Comparison of ENCODE assay signal across 33 cellular contexts in the genomic region with DNA sequence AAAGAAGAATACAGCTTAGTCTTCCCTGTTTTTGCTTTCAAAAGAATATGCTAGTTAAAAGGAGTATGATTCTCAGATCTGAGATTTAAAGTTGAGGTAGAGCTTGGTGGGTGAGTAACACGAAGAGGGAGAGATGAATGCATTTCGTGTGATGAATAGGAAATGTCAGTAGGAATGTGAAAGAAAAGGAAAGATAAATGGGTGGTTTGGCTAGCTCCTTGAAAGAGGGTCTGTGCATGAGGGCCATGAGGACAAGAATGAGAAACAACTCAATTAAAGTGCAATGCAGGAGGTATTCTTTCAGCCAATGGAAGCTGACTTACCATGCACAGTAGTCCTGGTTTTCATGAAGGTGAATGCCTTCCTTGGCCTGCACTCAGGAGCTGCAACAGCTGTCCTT.
"Had no signal": no experiment of that assay in that cellular context is flagged by ENCODE, and none has a peak within 500 bp of the region (broad histone marks: within the 10 kb centered on the region; RNA-seq: fewer than 3 reads in every experiment).

No MANE protein-coding gene starts in this region.

- H3K27ac Mint-ChIP-seq: activated B cell treated with CpG ODN at 0.5 μM for 24 hours; activated CD4-positive, alpha-beta memory T cell treated with anti-CD3 and anti-CD28 coated beads for 36 hours; activated CD4-positive, alpha-beta T cell treated with anti-CD3 and anti-CD28 coated beads, Interleukin-2, amount 10 ng/mL, durations not matched to agents 24 days and 14 days; activated CD8-positive, alpha-beta T cell treated with anti-CD3 and anti-CD28 coated beads for 36 hours; activated naive CD4-positive, alpha-beta T cell treated with anti-CD3 and anti-CD28 coated beads for 36 hours; activated naive CD4-positive, alpha-beta T cell treated with anti-CD3 and anti-CD28 coated beads, Interleukin-2, amount 50 U/mL, for 72 hours; activated naive CD8-positive, alpha-beta T cell treated with anti-CD3 and anti-CD28 coated beads for 36 hours; activated T-cell treated with anti-CD3 and anti-CD28 coated beads, Interleukin-2, amount 50 U/mL, for 72 hours; activated T-helper 1 cell treated with anti-CD3 and anti-CD28 coated beads, Interleukin-12 subunit alpha, Interleukin-12 subunit beta, Interleukin-2, Interleukin-4 antibody, amounts not matched to agents 30 ng/mL and 10 ng/mL and 1 ng/mL, durations not matched to agents 14 hours and 24 hours and 36 hours; activated T-helper 17 cell treated with anti-CD3 and anti-CD28 coated beads, Interleukin-2, amount 50 U/mL, for 72 hours; brain; T-helper 1 cell treated with Interleukin-12 subunit alpha and Interleukin-12 subunit beta and Interleukin-4 antibody, amounts not matched to agents 30 μg/mL and 1 μg/mL, for 36 hours; T-helper 2 cell treated with Interferon-gamma antibody and Interleukin-4, amounts not matched to agents 5 μg/mL and 100 μg/mL, for 36 hours had no signal

- H3K4me1 Mint-ChIP-seq: activated B cell treated with CpG ODN at 0.5 μM for 24 hours; activated CD4-positive, alpha-beta T cell treated with anti-CD3 and anti-CD28 coated beads, Interleukin-2, amount 10 ng/mL, durations not matched to agents 24 days and 14 days; activated T-helper 17 cell treated with anti-CD3 and anti-CD28 coated beads, Interleukin-2, amount 50 U/mL, for 72 hours; brain had no signal

- H3K9me3 Mint-ChIP-seq: activated B cell treated with CpG ODN at 0.5 μM for 24 hours; activated CD4-positive, alpha-beta memory T cell treated with anti-CD3 and anti-CD28 coated beads for 36 hours; activated T-helper 1 cell treated with anti-CD3 and anti-CD28 coated beads, Interleukin-12 subunit alpha, Interleukin-12 subunit beta, Interleukin-2, Interleukin-4 antibody, amounts not matched to agents 30 ng/mL and 10 ng/mL and 1 ng/mL, durations not matched to agents 14 hours and 24 hours and 36 hours; T-helper 1 cell treated with Interleukin-12 subunit alpha and Interleukin-12 subunit beta and Interleukin-4 antibody, amounts not matched to agents 30 μg/mL and 1 μg/mL, for 36 hours; T-helper 2 cell treated with Interferon-gamma antibody and Interleukin-4, amounts not matched to agents 5 μg/mL and 100 μg/mL, for 36 hours had no signal

- H3K9me3 ChIP-seq: adrenal gland, ascending aorta had no signal

- H3K27me3 Mint-ChIP-seq: activated B cell treated with CpG ODN at 0.5 μM for 24 hours; activated CD4-positive, alpha-beta memory T cell treated with anti-CD3 and anti-CD28 coated beads for 36 hours; activated CD4-positive, alpha-beta T cell treated with anti-CD3 and anti-CD28 coated beads, Interleukin-2, amount 10 ng/mL, durations not matched to agents 24 days and 14 days; activated CD8-positive, alpha-beta T cell treated with anti-CD3 and anti-CD28 coated beads for 36 hours; activated naive CD8-positive, alpha-beta T cell treated with anti-CD3 and anti-CD28 coated beads for 36 hours; activated T-helper 17 cell treated with anti-CD3 and anti-CD28 coated beads, Interleukin-2, amount 50 U/mL, for 72 hours had no signal

- H3K27me3 ChIP-seq: adrenal gland, ascending aorta had no signal

- H3K4me1 ChIP-seq: adrenal gland, ascending aorta had no signal

- H3K4me3 ChIP-seq: adrenal gland, ascending aorta had no signal

- H3K36me3 Mint-ChIP-seq: activated CD4-positive, alpha-beta memory T cell treated with anti-CD3 and anti-CD28 coated beads for 36 hours; activated naive CD8-positive, alpha-beta T cell treated with anti-CD3 and anti-CD28 coated beads for 36 hours; brain had no signal

- FAIRE-seq: colon, TTC549 had no signal

- H3K4me3 Mint-ChIP-seq: activated B cell treated with CpG ODN at 0.5 μM for 24 hours; activated CD4-positive, alpha-beta memory T cell treated with anti-CD3 and anti-CD28 coated beads for 36 hours; activated CD4-positive, alpha-beta T cell treated with anti-CD3 and anti-CD28 coated beads, Interleukin-2, amount 10 ng/mL, durations not matched to agents 24 days and 14 days; activated CD8-positive, alpha-beta T cell treated with anti-CD3 and anti-CD28 coated beads for 36 hours; activated naive CD4-positive, alpha-beta T cell treated with anti-CD3 and anti-CD28 coated beads for 36 hours; activated naive CD8-positive, alpha-beta T cell treated with anti-CD3 and anti-CD28 coated beads for 36 hours; activated T-cell treated with anti-CD3 and anti-CD28 coated beads, Interleukin-2, amount 50 U/mL, for 4 hours; activated T-cell treated with anti-CD3 and anti-CD28 coated beads, Interleukin-2, amount 50 U/mL, for 72 hours; activated T-helper 1 cell treated with anti-CD3 and anti-CD28 coated beads, Interleukin-12 subunit alpha, Interleukin-12 subunit beta, Interleukin-2, Interleukin-4 antibody, amounts not matched to agents 30 ng/mL and 10 ng/mL and 1 ng/mL, durations not matched to agents 14 hours and 24 hours and 36 hours; activated T-helper 17 cell treated with anti-CD3 and anti-CD28 coated beads, Interleukin-2, amount 50 U/mL, for 72 hours; brain; T-helper 1 cell treated with Interleukin-12 subunit alpha and Interleukin-12 subunit beta and Interleukin-4 antibody, amounts not matched to agents 30 μg/mL and 1 μg/mL, for 36 hours; T-helper 2 cell treated with Interferon-gamma antibody and Interleukin-4, amounts not matched to agents 5 μg/mL and 100 μg/mL, for 36 hours had no signal

- H3K27ac ChIP-seq: adrenal gland, ascending aorta, VCaP had no signal

- DNase-seq: activated B cell treated with CpG ODN at 0.5 μM for 24 hours; activated CD4-positive, alpha-beta memory T cell treated with anti-CD3 and anti-CD28 coated beads for 36 hours; activated CD4-positive, alpha-beta T cell treated with anti-CD3 and anti-CD28 coated beads for 4 hours; activated CD4-positive, alpha-beta T cell treated with anti-CD3 and anti-CD28 coated beads, Interleukin-2, amount 10 ng/mL, durations not matched to agents 24 days and 14 days; activated CD4-positive, alpha-beta T cell treated with anti-CD3 and anti-CD28 coated beads, Interleukin-2, amount 50 U/mL, for 1 hour; activated CD4-positive, alpha-beta T cell treated with anti-CD3 and anti-CD28 coated beads, Interleukin-2, amount 50 U/mL, for 4 hours; activated CD4-positive, CD25-positive, alpha-beta regulatory T cell treated with anti-CD3 and anti-CD28 coated beads, Interleukin-2, amount 50 U/mL, for 72 hours; activated CD8-positive, alpha-beta memory T cell treated with anti-CD3 and anti-CD28 coated beads, Interleukin-2, amount 50 U/mL, for 4 hours; activated CD8-positive, alpha-beta T cell treated with anti-CD3 and anti-CD28 coated beads for 36 hours; activated effector memory CD4-positive, alpha-beta T cell treated with anti-CD3 and anti-CD28 coated beads, Interleukin-2, amount 50 U/mL, for 16 hours; activated gamma-delta T cell treated with Interleukin-2 at 50 U/mL for 16 hours; activated naive CD4-positive, alpha-beta T cell; activated naive CD4-positive, alpha-beta T cell treated with anti-CD3 and anti-CD28 coated beads for 36 hours; activated naive CD4-positive, alpha-beta T cell treated with anti-CD3 and anti-CD28 coated beads, Interleukin-2, amount 50 U/mL, for 16 hours; activated naive CD8-positive, alpha-beta T cell treated with anti-CD3 and anti-CD28 coated beads for 36 hours; activated T-cell treated with anti-CD3 and anti-CD28 coated beads for 4 hours; activated T-cell treated with anti-CD3 and anti-CD28 coated beads, Interleukin-2, amount 50 U/mL, for 1 hour; activated T-cell treated with anti-CD3 and anti-CD28 coated beads, Interleukin-2, amount 50 U/mL, for 4 hours; activated T-cell treated with anti-CD3 and anti-CD28 coated beads, Interleukin-2, amount 50 U/mL, for 72 hours; adrenal gland; amniotic stem cell; central memory CD4-positive, alpha-beta T cell; T-helper 9 cell had no signal

- ATAC-seq: activated CD8-positive, alpha-beta T cell treated with anti-CD3 and anti-CD28 coated beads for 36 hours; activated T-cell treated with anti-CD3 and anti-CD28 coated beads, Interleukin-2, amount 50 U/mL, for 4 hours; activated T-cell treated with anti-CD3 and anti-CD28 coated beads, Interleukin-2, amount 50 U/mL, for 72 hours; activated T-helper 17 cell treated with anti-CD3 and anti-CD28 coated beads, Interleukin-2, amount 50 U/mL, for 72 hours had no signal

- H3K36me3 ChIP-seq: adrenal gland, ascending aorta had no signal
